Comparison of ENCODE assay signal across 9 cellular contexts in genomic region chr16:70187858-70188607, GRCh38. TPM values are rescaled to one million over a fixed set of nuclear protein-coding genes. Genes with fewer than 3 reads are reported as not detected.
DNase-seq lines count a peak whose midpoint lies in the region; ATAC-seq and TF ChIP-seq lines count a peak whose summit lies in the region.
"Not testable (repeated sequence)": the region's sequence is repeated elsewhere in the genome, so short reads cannot be mapped to it uniquely, and the experiment has no call there.
"Had no signal": no experiment of that assay in that cellular context is flagged by ENCODE, and none has a peak within 500 bp of the region (broad histone marks: within the 10 kb centered on the region; RNA-seq: fewer than 3 reads in every experiment).

No MANE protein-coding gene starts in this region.

- not testable (repeated sequence) for H3K27ac Mint-ChIP-seq in neural crest cell (ENCODE audit: unreplicated experiment)

- H3K4me1 ChIP-seq in esophagus muscularis mucosa; left lung; smooth muscle cell (ENCODE audit: low read depth): not testable (repeated sequence)

- H3K79me2 ChIP-seq in smooth muscle cell (ENCODE audit: low read depth), result not testable (repeated sequence)

- not testable (repeated sequence) for H3K4me1 Mint-ChIP-seq in neural crest cell

- H3K4me3 ChIP-seq in astrocyte of the cerebellum (ENCODE audit: low read depth, low read length) (peak overlapping the region; percentile 9), esophagus muscularis mucosa (peak overlapping the region; percentile 50 to 57 (median 54)), left lung (peak overlapping the region; percentile 34 to 43), smooth muscle cell (peak overlapping the region; percentile 44)

- H3K27me3 ChIP-seq in esophagus muscularis mucosa; left lung; smooth muscle cell (ENCODE audit: low read depth): not testable (repeated sequence)

- H3K36me3 Mint-ChIP-seq in neural crest cell (ENCODE audit: low read depth), result not testable (repeated sequence)

- not testable (repeated sequence) for H3K9me3 Mint-ChIP-seq in neural crest cell

- in situ Hi-C loops in astrocyte of the cerebellum (cut with HindIII; ENCODE audit: low sequenced_read_pairs), result not testable (repeated sequence)

- not testable (repeated sequence) for H3K27me3 Mint-ChIP-seq in neural crest cell (ENCODE audit: low read depth)

- H3K36me3 ChIP-seq in esophagus muscularis mucosa; left lung; smooth muscle cell (ENCODE audit: low read depth): not testable (repeated sequence)

- ATAC-seq in GM19397 (IDR thresholded peaks at IDR 0.05; ENCODE audit: unreplicated experiment) (peak; percentile 46), left lung (peak; percentile 98)

- not testable (repeated sequence) for H3K9ac ChIP-seq in smooth muscle cell (ENCODE audit: low read depth)

- peak overlapping the region; percentile 73 for H3K4me2 ChIP-seq in smooth muscle cell

- H3K9me3 ChIP-seq in esophagus muscularis mucosa; left lung; smooth muscle cell (replicated peaks; ENCODE audit: low read depth): not testable (repeated sequence)

- H3K4me3 Mint-ChIP-seq in neural crest cell, result not testable (repeated sequence)

- H2AFZ ChIP-seq in smooth muscle cell (ENCODE audit: low read depth), result not testable (repeated sequence)

- peak overlapping the region; percentile 66 to 83 (median 72) for H3K27ac ChIP-seq in esophagus muscularis mucosa (replicated peaks in 1 of 4)
- H3K27ac ChIP-seq in left lung, result peak overlapping the region in 1 of 2 donors; percentile 50
- not testable (repeated sequence) for H3K27ac ChIP-seq in smooth muscle cell (ENCODE audit: low read depth)

- not testable (repeated sequence) for TF ChIP-seq POLR2A in esophagus muscularis mucosa (IDR thresholded peaks at IDR 0.05; ENCODE audit: low read depth)

- TF ChIP-seq CTCF in astrocyte of the cerebellum (IDR thresholded peaks at IDR 0.05; ENCODE audit: low read depth, low read length, missing control alignments); esophagus muscularis mucosa (IDR thresholded peaks at IDR 0.05); left lung (IDR thresholded peaks at IDR 0.05); neural crest cell (conservative IDR thresholded peaks at IDR 0.05); smooth muscle cell (IDR thresholded peaks at IDR 0.05; ENCODE audit: borderline replicate concordance, insufficient read depth, poor library complexity, severe bottlenecking): not testable (repeated sequence)

- not testable (repeated sequence) for H4K20me1 ChIP-seq in smooth muscle cell (ENCODE audit: low read depth)

- TF ChIP-seq EP300 in esophagus muscularis mucosa (IDR thresholded peaks at IDR 0.05), result not testable (repeated sequence)

- no CpG with 5 or more reads among the region's 71 CpGs for WGBS in esophagus muscularis mucosa
- WGBS in smooth muscle cell (ENCODE audit: low lambda C conversion rate), result 46% methylated on average over 17 of the region's 71 CpGs

- DNase-seq in NCI-H510A treated with DMSO at 0.1 percent for 48 hours (lab: John Stamatoyannopoulos, UW) (peak; percentile 0), left lung (peak in 1 of 2 donors; percentile 83), neural crest cell (ENCODE audit: low read depth, low spot score) (peak; percentile 29)
- DNase-seq in astrocyte of the cerebellum (ENCODE audit: low read depth); esophagus muscularis mucosa (ENCODE audit: extremely low spot score); smooth muscle cell (lab: John Stamatoyannopoulos, UW; ENCODE audit: unreplicated experiment): not testable (repeated sequence)

- not testable (repeated sequence) for H3F3A ChIP-seq in smooth muscle cell (ENCODE audit: low read depth)

- intact Hi-C loops in esophagus muscularis mucosa (cut with DNase I); left lung (cut with DNase I): not testable (repeated sequence)

RNA-seq across cellular contexts. Expression of gene CLEC18C, which starts 14.4 kb away (rescaled TPM):
- total RNA-seq in esophagus muscularis mucosa (under 1 TPM in 1 of 4 donors, not detected in 3; 0.58 TPM), left lung (under 1 TPM in 1 of 2 donors, not detected in 1; 0.15 TPM), neural crest cell (0.73 and 1.0 TPM in 2 replicates), smooth muscle cell (0.99 TPM in 1 of 2 replicates, not detected in the other)
- polyA plus RNA-seq in smooth muscle cell, result 0.95 and 1.3 TPM in 2 replicates
- total RNA-seq: glomerular endothelial cell, SK-MEL-5 had no signal
